32 cellular contexts compared by ENCODE assay signal in genomic region chr11:8617063-8617462, GRCh38. TPM values are rescaled to one million over a fixed set of nuclear protein-coding genes. Genes with fewer than 3 reads are reported as not detected.
"Had no signal": no experiment of that assay in that cellular context is flagged by ENCODE, and none has a peak within 500 bp of the region (broad histone marks: within the 10 kb centered on the region; RNA-seq: fewer than 3 reads in every experiment).

No MANE protein-coding gene starts in this region.

- H3K9me3 Mint-ChIP-seq: activated B cell treated with CpG ODN at 0.5 μM for 24 hours; activated CD4-positive, alpha-beta memory T cell treated with anti-CD3 and anti-CD28 coated beads, Interleukin-2, amount 10 ng/mL, durations not matched to agents 7 days and 5 days; activated CD4-positive, alpha-beta T cell treated with anti-CD3 and anti-CD28 coated beads, Interleukin-2, amount 10 ng/mL, durations not matched to agents 7 days and 5 days; activated naive CD4-positive, alpha-beta T cell treated with anti-CD3 and anti-CD28 coated beads, Interleukin-2, amount 10 ng/mL, durations not matched to agents 7 days and 5 days; activated naive CD4-positive, alpha-beta T cell treated with anti-CD3 and anti-CD28 coated beads, Interleukin-2, amount 50 U/mL, for 24 hours; activated naive CD8-positive, alpha-beta T cell treated with anti-CD3 and anti-CD28 coated beads, Interleukin-2, amount 10 ng/mL, durations not matched to agents 7 days and 5 days; activated naive CD8-positive, alpha-beta T cell treated with anti-CD3 and anti-CD28 coated beads, Interleukin-2, amount 50 U/mL, for 24 hours; activated T-cell treated with anti-CD3 and anti-CD28 coated beads, Interleukin-2, amount 50 U/mL, for 24 hours; activated T-helper 2 cell treated with anti-CD3 and anti-CD28 coated beads, Interferon-gamma antibody, Interleukin-2, Interleukin-4, amounts not matched to agents 10 μg/mL and 5 μg/mL and 100 μg/mL, durations not matched to agents 14 hours and 24 hours and 36 hours; brain; T-helper 1 cell treated with Interleukin-12 subunit alpha and Interleukin-12 subunit beta and Interleukin-4 antibody, amounts not matched to agents 30 μg/mL and 1 μg/mL, for 36 hours; T-helper 2 cell treated with Interferon-gamma antibody and Interleukin-4, amounts not matched to agents 5 μg/mL and 100 μg/mL, for 36 hours had no signal

- H3K27ac Mint-ChIP-seq: activated B cell treated with CpG ODN at 0.5 μM for 24 hours; activated CD4-positive, alpha-beta memory T cell treated with anti-CD3 and anti-CD28 coated beads, Interleukin-2, amount 10 ng/mL, durations not matched to agents 7 days and 5 days; activated CD4-positive, alpha-beta T cell treated with anti-CD3 and anti-CD28 coated beads, Interleukin-2, amount 10 ng/mL, durations not matched to agents 7 days and 5 days; activated CD8-positive, alpha-beta memory T cell treated with anti-CD3 and anti-CD28 coated beads, Interleukin-2, amount 10 ng/mL, durations not matched to agents 7 days and 5 days; activated CD8-positive, alpha-beta T cell treated with anti-CD3 and anti-CD28 coated beads, Interleukin-2, amount 10 ng/mL, durations not matched to agents 7 days and 5 days; activated naive CD4-positive, alpha-beta T cell treated with anti-CD3 and anti-CD28 coated beads, Interleukin-2, amount 10 ng/mL, durations not matched to agents 7 days and 5 days; activated naive CD4-positive, alpha-beta T cell treated with anti-CD3 and anti-CD28 coated beads, Interleukin-2, amount 50 U/mL, for 24 hours; activated naive CD8-positive, alpha-beta T cell; activated naive CD8-positive, alpha-beta T cell treated with anti-CD3 and anti-CD28 coated beads, Interleukin-2, amount 10 ng/mL, durations not matched to agents 7 days and 5 days; activated naive CD8-positive, alpha-beta T cell treated with anti-CD3 and anti-CD28 coated beads, Interleukin-2, amount 50 U/mL, for 24 hours; activated T-cell treated with anti-CD3 and anti-CD28 coated beads, Interleukin-2, amount 50 U/mL, for 24 hours; activated T-helper 2 cell treated with anti-CD3 and anti-CD28 coated beads, Interferon-gamma antibody, Interleukin-2, Interleukin-4, amounts not matched to agents 10 μg/mL and 5 μg/mL and 100 μg/mL, durations not matched to agents 14 hours and 24 hours and 36 hours; brain; T-helper 1 cell treated with Interleukin-12 subunit alpha and Interleukin-12 subunit beta and Interleukin-4 antibody, amounts not matched to agents 30 μg/mL and 1 μg/mL, for 36 hours; T-helper 2 cell treated with Interferon-gamma antibody and Interleukin-4, amounts not matched to agents 5 μg/mL and 100 μg/mL, for 36 hours had no signal

- DNase-seq: activated B cell treated with CpG ODN at 0.5 μM for 24 hours; activated CD4-positive, alpha-beta memory T cell treated with anti-CD3 and anti-CD28 coated beads, Interleukin-2, amount 10 ng/mL, durations not matched to agents 7 days and 5 days; activated CD4-positive, alpha-beta T cell treated with anti-CD3 and anti-CD28 coated beads for 4 hours; activated CD4-positive, alpha-beta T cell treated with anti-CD3 and anti-CD28 coated beads, Interleukin-2, amount 10 ng/mL, durations not matched to agents 7 days and 5 days; activated CD4-positive, alpha-beta T cell treated with anti-CD3 and anti-CD28 coated beads, Interleukin-2, amount 50 U/mL, for 48 hours; activated CD4-positive, CD25-positive, alpha-beta regulatory T cell treated with anti-CD3 and anti-CD28 coated beads, Interleukin-2, amount 50 U/mL, for 72 hours; activated CD8-positive, alpha-beta memory T cell treated with anti-CD3 and anti-CD28 coated beads for 24 hours; activated CD8-positive, alpha-beta memory T cell treated with anti-CD3 and anti-CD28 coated beads, Interleukin-2, amount 10 ng/mL, durations not matched to agents 7 days and 5 days; activated CD8-positive, alpha-beta T cell treated with anti-CD3 and anti-CD28 coated beads, Interleukin-2, amount 10 ng/mL, durations not matched to agents 7 days and 5 days; activated effector memory CD4-positive, alpha-beta T cell treated with Interleukin-2 at 50 U/mL for 16 hours; activated gamma-delta T cell; activated naive CD4-positive, alpha-beta T cell treated with anti-CD3 and anti-CD28 coated beads, Interleukin-2, amount 10 ng/mL, durations not matched to agents 7 days and 5 days; activated naive CD4-positive, alpha-beta T cell treated with Interleukin-2 at 50 U/mL for 16 hours; activated naive CD8-positive, alpha-beta T cell treated with anti-CD3 and anti-CD28 coated beads, Interleukin-2, amount 10 ng/mL, durations not matched to agents 7 days and 5 days; activated naive CD8-positive, alpha-beta T cell treated with anti-CD3 and anti-CD28 coated beads, Interleukin-2, amount 50 U/mL, for 24 hours; activated T-cell treated with anti-CD3 and anti-CD28 coated beads, Interleukin-2, amount 50 U/mL, for 24 hours; activated T-cell treated with anti-CD3 and anti-CD28 coated beads, Interleukin-2, amount 50 U/mL, for 48 hours; amygdala; anterior cingulate cortex; central memory CD4-positive, alpha-beta T cell; T-helper 1 cell; T-helper 2 cell; T-helper 9 cell had no signal

- H3K4me3 ChIP-seq: ascending aorta had no signal

- ATAC-seq: activated CD8-positive, alpha-beta memory T cell treated with anti-CD3 and anti-CD28 coated beads, Interleukin-2, amount 10 ng/mL, durations not matched to agents 7 days and 5 days; activated CD8-positive, alpha-beta T cell treated with anti-CD3 and anti-CD28 coated beads, Interleukin-2, amount 10 ng/mL, durations not matched to agents 7 days and 5 days; activated naive CD8-positive, alpha-beta T cell treated with anti-CD3 and anti-CD28 coated beads, Interleukin-2, amount 50 U/mL, for 24 hours had no signal

- FAIRE-seq: TTC549 had no signal

- H3K4me1 Mint-ChIP-seq: activated B cell treated with CpG ODN at 0.5 μM for 24 hours; activated CD4-positive, alpha-beta memory T cell treated with anti-CD3 and anti-CD28 coated beads, Interleukin-2, amount 10 ng/mL, durations not matched to agents 7 days and 5 days; activated CD4-positive, alpha-beta T cell treated with anti-CD3 and anti-CD28 coated beads, Interleukin-2, amount 10 ng/mL, durations not matched to agents 7 days and 5 days; activated CD8-positive, alpha-beta memory T cell treated with anti-CD3 and anti-CD28 coated beads, Interleukin-2, amount 10 ng/mL, durations not matched to agents 7 days and 5 days; activated naive CD4-positive, alpha-beta T cell treated with anti-CD3 and anti-CD28 coated beads, Interleukin-2, amount 10 ng/mL, durations not matched to agents 7 days and 5 days; activated naive CD4-positive, alpha-beta T cell treated with anti-CD3 and anti-CD28 coated beads, Interleukin-2, amount 50 U/mL, for 24 hours; activated naive CD8-positive, alpha-beta T cell treated with anti-CD3 and anti-CD28 coated beads, Interleukin-2, amount 50 U/mL, for 24 hours had no signal

- H3K27me3 ChIP-seq: ascending aorta had no signal

- H3K4me1 ChIP-seq: ascending aorta had no signal

- H3K4me3 Mint-ChIP-seq: activated B cell treated with CpG ODN at 0.5 μM for 24 hours; activated CD4-positive, alpha-beta memory T cell treated with anti-CD3 and anti-CD28 coated beads, Interleukin-2, amount 10 ng/mL, durations not matched to agents 7 days and 5 days; activated CD4-positive, alpha-beta T cell treated with anti-CD3 and anti-CD28 coated beads, Interleukin-2, amount 10 ng/mL, durations not matched to agents 7 days and 5 days; activated CD8-positive, alpha-beta memory T cell treated with anti-CD3 and anti-CD28 coated beads, Interleukin-2, amount 10 ng/mL, durations not matched to agents 7 days and 5 days; activated CD8-positive, alpha-beta T cell treated with anti-CD3 and anti-CD28 coated beads, Interleukin-2, amount 10 ng/mL, durations not matched to agents 7 days and 5 days; activated naive CD4-positive, alpha-beta T cell treated with anti-CD3 and anti-CD28 coated beads, Interleukin-2, amount 10 ng/mL, durations not matched to agents 7 days and 5 days; activated naive CD4-positive, alpha-beta T cell treated with anti-CD3 and anti-CD28 coated beads, Interleukin-2, amount 50 U/mL, for 24 hours; activated naive CD8-positive, alpha-beta T cell; activated naive CD8-positive, alpha-beta T cell treated with anti-CD3 and anti-CD28 coated beads, Interleukin-2, amount 10 ng/mL, durations not matched to agents 7 days and 5 days; activated naive CD8-positive, alpha-beta T cell treated with anti-CD3 and anti-CD28 coated beads, Interleukin-2, amount 50 U/mL, for 24 hours; activated T-cell treated with anti-CD3 and anti-CD28 coated beads, Interleukin-2, amount 50 U/mL, for 24 hours; brain; T-helper 1 cell treated with Interleukin-12 subunit alpha and Interleukin-12 subunit beta and Interleukin-4 antibody, amounts not matched to agents 30 μg/mL and 1 μg/mL, for 36 hours; T-helper 2 cell treated with Interferon-gamma antibody and Interleukin-4, amounts not matched to agents 5 μg/mL and 100 μg/mL, for 36 hours had no signal

- H3K9me3 ChIP-seq: ascending aorta had no signal

- H3K27ac ChIP-seq: ascending aorta, VCaP had no signal

- H3K27me3 Mint-ChIP-seq: activated B cell treated with CpG ODN at 0.5 μM for 24 hours; activated CD4-positive, alpha-beta memory T cell treated with anti-CD3 and anti-CD28 coated beads, Interleukin-2, amount 10 ng/mL, durations not matched to agents 7 days and 5 days; activated CD4-positive, alpha-beta T cell treated with anti-CD3 and anti-CD28 coated beads, Interleukin-2, amount 10 ng/mL, durations not matched to agents 7 days and 5 days; activated CD8-positive, alpha-beta memory T cell treated with anti-CD3 and anti-CD28 coated beads, Interleukin-2, amount 10 ng/mL, durations not matched to agents 7 days and 5 days; activated naive CD4-positive, alpha-beta T cell treated with anti-CD3 and anti-CD28 coated beads, Interleukin-2, amount 10 ng/mL, durations not matched to agents 7 days and 5 days; activated naive CD4-positive, alpha-beta T cell treated with anti-CD3 and anti-CD28 coated beads, Interleukin-2, amount 50 U/mL, for 24 hours; activated naive CD8-positive, alpha-beta T cell; activated naive CD8-positive, alpha-beta T cell treated with anti-CD3 and anti-CD28 coated beads, Interleukin-2, amount 10 ng/mL, durations not matched to agents 7 days and 5 days; activated naive CD8-positive, alpha-beta T cell treated with anti-CD3 and anti-CD28 coated beads, Interleukin-2, amount 50 U/mL, for 24 hours; activated T-cell treated with anti-CD3 and anti-CD28 coated beads, Interleukin-2, amount 50 U/mL, for 24 hours had no signal

RNA-seq across cellular contexts. Expression of gene STK33, which starts 23.0 kb away (rescaled TPM):
- total RNA-seq: ascending aorta had no signal
